14 cellular contexts compared by ENCODE assay signal in the genomic region with DNA sequence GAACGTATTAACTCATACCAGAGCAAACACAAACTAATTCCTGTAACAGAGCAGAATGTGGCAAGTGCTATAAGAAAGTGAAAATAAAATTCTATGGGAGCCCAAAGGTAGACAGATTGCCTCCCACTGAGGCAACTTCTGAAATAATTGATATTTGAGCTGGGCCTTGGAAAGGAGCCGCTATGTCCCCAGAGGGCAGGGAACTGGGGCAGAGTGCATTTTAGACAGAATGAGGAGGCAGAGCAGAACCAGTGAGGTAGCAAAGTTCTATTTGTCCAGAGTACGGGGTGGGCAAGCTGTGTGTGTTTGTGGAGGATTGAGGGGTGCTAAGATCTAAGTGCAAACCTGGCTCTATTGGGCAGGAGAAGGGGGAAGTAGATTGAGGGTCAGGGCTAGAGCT. TPM values are rescaled to one million over a fixed set of nuclear protein-coding genes. Genes with fewer than 3 reads are reported as not detected.
DNase-seq lines count a peak whose midpoint lies in the region; ATAC-seq and TF ChIP-seq lines count a peak whose summit lies in the region.
"Had no signal": no experiment of that assay in that cellular context is flagged by ENCODE, and none has a peak within 500 bp of the region (broad histone marks: within the 10 kb centered on the region; RNA-seq: fewer than 3 reads in every experiment).

No MANE protein-coding gene starts in this region.

- H3K4me3 ChIP-seq in right lobe of liver (no peak overlapping the region), ascending aorta (no peak overlapping the region)
- H3K4me3 ChIP-seq: BLaER1, GM23338 had no signal

- TF ChIP-seq CTCF in C4-2B (conservative IDR thresholded peaks at IDR 0.05) = no peak
- no peak for TF ChIP-seq CTCF in glutamatergic neuron (IDR thresholded peaks at IDR 0.05; ENCODE audit: partially characterized antibody, unreplicated experiment)
- TF ChIP-seq CTCF in right lobe of liver (IDR thresholded peaks at IDR 0.05) = no peak
- no peak for TF ChIP-seq CTCF in ascending aorta (IDR thresholded peaks at IDR 0.05)

- intact Hi-C loops in right lobe of liver (cut with DNase I) = no loop called here
- intact Hi-C loops in ascending aorta (cut with DNase I) = no loop called here

- CTCF ChIA-PET in HEK293T (lab: Yijun Ruan, JAX) = interaction anchor here (0.5 kb wide), 1 partner anchor 11 kb away, joined by 3 read pairs; no protein-coding TSS in a partner anchor

- 19% methylated on average over 3 of the region's 3 CpGs for WGBS in right lobe of liver (ENCODE audit: insufficient coverage, low coverage, low lambda C conversion rate, missing lambda C conversion rate)

- H3K27me3 ChIP-seq in right lobe of liver = no peaks in the 10 kb centered on the region
- H3K27me3 ChIP-seq in ascending aorta = no peaks in the 10 kb centered on the region
- H3K27me3 ChIP-seq: BLaER1 had no signal

- peaks cover 32% of the 10 kb centered on the region for H3K4me1 Mint-ChIP-seq in glutamatergic neuron (ENCODE audit: low read depth, unreplicated experiment)
- H3K4me1 Mint-ChIP-seq: GM23338 had no signal

- no peaks in the 10 kb centered on the region for H3K36me3 Mint-ChIP-seq in glutamatergic neuron (ENCODE audit: unreplicated experiment)
- H3K36me3 Mint-ChIP-seq: CD8-positive, alpha-beta T cell had no signal

- peak overlapping the region; percentile 79 for H3K4me3 Mint-ChIP-seq in glutamatergic neuron (ENCODE audit: unreplicated experiment)
- H3K4me3 Mint-ChIP-seq: CD8-positive, alpha-beta T cell; GM23338 had no signal

- H3K9me3 ChIP-seq in right lobe of liver = no peaks in the 10 kb centered on the region
- no peaks in the 10 kb centered on the region for H3K9me3 ChIP-seq in ascending aorta
- H3K9me3 ChIP-seq: BLaER1 had no signal

- H3K27me3 Mint-ChIP-seq in glutamatergic neuron (ENCODE audit: unreplicated experiment) = peaks cover 2% of the 10 kb centered on the region

- ATAC-seq in right lobe of liver (peak; percentile 64 to 71 (median 67)), HG03045 (IDR thresholded peaks at IDR 0.05; ENCODE audit: unreplicated experiment) (no peak)
- ATAC-seq: CD8-positive, alpha-beta T cell; GM23338 had no signal

- no peaks in the 10 kb centered on the region for H3K36me3 ChIP-seq in right lobe of liver
- no peaks in the 10 kb centered on the region for H3K36me3 ChIP-seq in ascending aorta
- H3K36me3 ChIP-seq: BLaER1 had no signal

- H3K27ac Mint-ChIP-seq in glutamatergic neuron (ENCODE audit: unreplicated experiment) = no peak overlapping the region
- H3K27ac Mint-ChIP-seq: CD8-positive, alpha-beta T cell; GM23338 had no signal

- TF ChIP-seq POLR2A in right lobe of liver (IDR thresholded peaks at IDR 0.05) = no peak

- peak; percentile 22 for DNase-seq in NCI-H2171 (lab: John Stamatoyannopoulos, UW)
- no peak for DNase-seq in glutamatergic neuron
- peak in 2 of 3 donors; percentile 66 to 74 for DNase-seq in right lobe of liver
- DNase-seq in HEK293T (ENCODE audit: extremely low spot score) = no peak
- DNase-seq in central memory CD4-positive, alpha-beta T cell = no peak
- no peak for DNase-seq in ascending aorta (ENCODE audit: low spot score in 2 of 2)
- DNase-seq: 8988T; Calu3; CD8-positive, alpha-beta T cell; H7 had no signal

- POLR2A ChIA-PET in HEK293T (lab: Yijun Ruan, JAX) = interaction anchor here (1.6 kb wide), 1 partner anchor 11 kb away, joined by 4 read pairs; no protein-coding TSS in a partner anchor

- H3K4me1 ChIP-seq in right lobe of liver (peaks cover 0 to 50% (median 20%) of the 10 kb centered on the region in 4 donors), ascending aorta (no peaks in the 10 kb centered on the region)
- H3K4me1 ChIP-seq: BLaER1 had no signal

- H3K27ac ChIP-seq in C4-2B (peak overlapping the region; percentile 72; the same call in 1 of the 2 replicates), right lobe of liver (peak overlapping the region; percentile 17 to 89 (median 70)), ascending aorta (no peak overlapping the region)
- H3K27ac ChIP-seq: BLaER1 had no signal

- peaks cover 2% of the 10 kb centered on the region for H3K9me3 Mint-ChIP-seq in glutamatergic neuron (ENCODE audit: unreplicated experiment)
- H3K9me3 Mint-ChIP-seq: CD8-positive, alpha-beta T cell; GM23338 had no signal

TF ChIP-seq in HEK293T, 16 proteins besides CTCF, POLR2A, EP300 and RAD21:
- TF ChIP-seq BHLHE40 (IDR thresholded peaks at IDR 0.05; ENCODE audit: borderline replicate concordance) (no peak), HDGF (IDR thresholded peaks at IDR 0.05; ENCODE audit: borderline replicate concordance) (no peak), ZNF384 (IDR thresholded peaks at IDR 0.05) (no peak), FOXA1 (IDR thresholded peaks at IDR 0.05) (no peak), L3MBTL2 (conservative IDR thresholded peaks at IDR 0.05) (no peak), NFRKB (IDR thresholded peaks at IDR 0.05) (no peak), FOXM1 (IDR thresholded peaks at IDR 0.05; ENCODE audit: borderline replicate concordance) (no peak), FOXK2 (IDR thresholded peaks at IDR 0.05) (no peak), PKNOX1 (IDR thresholded peaks at IDR 0.05) (no peak), SP1 (IDR thresholded peaks at IDR 0.05) (no peak), LEF1 (IDR thresholded peaks at IDR 0.05; ENCODE audit: borderline replicate concordance) (no peak)

RNA-seq across cellular contexts. Expression of gene CDO1, which starts 19.8 kb away (rescaled TPM):
- total RNA-seq in glutamatergic neuron (ENCODE audit: unreplicated experiment) (136 TPM), right lobe of liver (100 to 1,000 TPM in 5 of 6 experiments, 10 to 100 TPM in 1; 98.9 to 260 (median 154) TPM), ascending aorta (36.0 TPM)
- total RNA-seq: Calu3; CD8-positive, alpha-beta T cell had no signal

RNA-seq across cellular contexts. Expression of gene ATG12, which starts 44.7 kb away (rescaled TPM):
- total RNA-seq in glutamatergic neuron (ENCODE audit: unreplicated experiment) = 67.3 TPM
- 10 to 100 TPM; 18.4 to 32.4 (median 21.8) TPM for total RNA-seq in right lobe of liver
- 30.3 TPM for total RNA-seq in ascending aorta

RNA-seq across cellular contexts. Expression of gene AP3S1, which starts 45.1 kb away (rescaled TPM):
- total RNA-seq in glutamatergic neuron (ENCODE audit: unreplicated experiment) = 131 TPM
- total RNA-seq in right lobe of liver = 10 to 100 TPM; 27.8 to 51.0 (median 40.4) TPM
- 140 TPM for total RNA-seq in ascending aorta

Comparison
In these comparisons a context has a peak if more than half of its experiments do, and no peak if none do; other contexts are left out.
1. H3K27ac ChIP-seq: peak in C4-2B (single experiment) and right lobe of liver (3 of 3); none in ascending aorta (0 of 2).
2. DNase-seq: peak in NCI-H2171 (single experiment) and right lobe of liver (2 of 3); none in glutamatergic neuron (single experiment), HEK293T (single experiment), central memory CD4-positive, alpha-beta T cell (single experiment) and ascending aorta (0 of 2).